ENCODE assay signal across 9 cellular contexts in the genomic region with DNA sequence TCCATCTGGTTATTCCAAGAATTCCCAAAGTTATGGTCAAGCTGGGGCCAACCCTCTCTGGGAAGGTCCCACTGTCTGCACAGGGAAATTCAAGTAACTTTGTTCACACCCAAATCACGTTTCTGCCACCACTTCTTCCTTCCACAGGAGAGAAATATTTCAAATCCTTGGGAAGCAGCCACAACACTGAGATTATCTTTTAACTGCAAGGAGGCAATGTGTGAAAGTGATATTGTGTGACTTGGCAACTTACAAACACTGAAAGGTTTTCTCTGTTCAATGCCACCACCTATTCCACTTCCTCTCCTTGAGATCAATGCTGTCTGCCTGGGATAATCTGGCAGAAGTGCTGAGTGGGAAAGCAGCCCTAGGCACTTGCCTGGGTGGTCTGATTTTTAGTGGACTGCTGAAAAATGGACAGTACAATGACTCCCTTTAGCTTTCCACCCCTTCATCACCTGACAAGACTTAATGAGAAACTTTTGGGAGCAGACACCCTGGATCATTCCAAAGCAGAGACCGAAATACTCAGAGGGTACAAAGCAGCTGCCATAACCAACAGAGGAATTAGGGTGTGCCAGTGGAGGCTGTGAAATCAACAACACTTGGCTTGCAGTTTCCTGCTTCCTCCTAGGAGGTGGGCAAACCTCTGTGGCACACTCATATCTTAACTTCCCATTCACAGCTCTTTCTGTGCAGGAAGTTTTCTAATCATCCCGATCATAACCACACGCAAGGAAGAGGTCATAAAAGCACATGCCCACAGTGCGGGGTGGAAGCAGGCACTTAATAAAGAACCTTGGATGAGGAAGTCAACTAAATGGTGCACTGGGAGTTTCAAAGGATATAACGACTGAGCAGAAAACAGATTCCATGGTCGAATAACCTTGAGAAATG. TPM values are rescaled to one million over a fixed set of nuclear protein-coding genes. Genes with fewer than 3 reads are reported as not detected.
A peak's percentile ranks its signal among the peaks of the same experiment; 100 is the strongest.
DNase-seq lines count a peak whose midpoint lies in the region; ATAC-seq and TF ChIP-seq lines count a peak whose summit lies in the region.
"Had no signal": no experiment of that assay in that cellular context is flagged by ENCODE, and none has a peak within 500 bp of the region (broad histone marks: within the 10 kb centered on the region; RNA-seq: fewer than 3 reads in every experiment).

No MANE protein-coding gene starts in this region.

- no peak overlapping the region for H3K4me3 ChIP-seq in cardiac muscle cell
- no peak overlapping the region for H3K4me3 ChIP-seq in sigmoid colon

- H3K27ac ChIP-seq in cardiac muscle cell (peak overlapping the region; percentile 32), sigmoid colon (peak overlapping the region; percentile 47 to 88 (median 67))

- DNase-seq in HT-29 (ENCODE audit: low spot score), result peak; percentile 77
- peak; percentile 79 for DNase-seq in UCSD-AML1 (lab: John Stamatoyannopoulos, UW; ENCODE audit: unreplicated experiment)
- DNase-seq in cardiac muscle cell (ENCODE audit: low read depth in 1 of 2, low spot score in 1 of 2), result no peak
- DNase-seq in sigmoid colon, result no peak
- no peak for DNase-seq in NCI-H2171 treated with DMSO at 0.1 percent for 48 hours (lab: John Stamatoyannopoulos, UW)
- no peak for DNase-seq in posterior vena cava (ENCODE audit: low spot score)
- DNase-seq: NCI-H446 treated with DMSO at 0.1 percent for 48 hours had no signal

- TF ChIP-seq EP300 in sigmoid colon (IDR thresholded peaks at IDR 0.05), result no peak

- no peak for TF ChIP-seq POLR2A in sigmoid colon (IDR thresholded peaks at IDR 0.05)

- ATAC-seq in GM19452 (IDR thresholded peaks at IDR 0.05; ENCODE audit: unreplicated experiment) (no peak), HG02588 (IDR thresholded peaks at IDR 0.05; ENCODE audit: unreplicated experiment) (no peak)

- no peaks in the 10 kb centered on the region for H3K9me3 ChIP-seq in cardiac muscle cell (ENCODE audit: low read depth)
- H3K9me3 ChIP-seq in sigmoid colon, result no peaks in the 10 kb centered on the region

- TF ChIP-seq CTCF in cardiac muscle cell (IDR thresholded peaks at IDR 0.05; ENCODE audit: low read depth, low read length), result no peak
- TF ChIP-seq CTCF in sigmoid colon (IDR thresholded peaks at IDR 0.05), result no peak

- peaks cover 28% of the 10 kb centered on the region for H3K4me1 ChIP-seq in cardiac muscle cell (ENCODE audit: low read depth)
- peaks cover 0 to 62% (median 49%) of the 10 kb centered on the region in 4 donors for H3K4me1 ChIP-seq in sigmoid colon

- 11 to 29% methylated on average over 7 of the region's 7 CpGs for WGBS in sigmoid colon, 2 donors

- H3K27me3 ChIP-seq in cardiac muscle cell (no peaks in the 10 kb centered on the region), sigmoid colon (no peaks in the 10 kb centered on the region)

- intact Hi-C loops in sigmoid colon (cut with DNase I), result no loop called here
- intact Hi-C loops in posterior vena cava (cut with DNase I), result no loop called here

- H3K36me3 ChIP-seq in cardiac muscle cell, result no peaks in the 10 kb centered on the region
- peaks cover 0 to 7% (median 0%) of the 10 kb centered on the region in 4 donors for H3K36me3 ChIP-seq in sigmoid colon

RNA-seq across cellular contexts. Expression of a gene that starts 5.4 kb away (rescaled TPM):
- total RNA-seq in HT-29 (2014; rRNA removed; shearing (Covaris generic)), result 45.6 and 57.4 TPM in 2 replicates
- total RNA-seq in cardiac muscle cell (52.3 and 55.1 TPM in 2 replicates), sigmoid colon (10 to 100 TPM; 27.8 to 37.8 (median 36.2) TPM), posterior vena cava (10 to 100 TPM; 65.1 to 65.6 TPM)
- polyA plus RNA-seq in cardiac muscle cell (89.0 and 115 TPM in 2 replicates), sigmoid colon (100 to 1,000 TPM in 1 of 3 donors, 10 to 100 TPM in 2; 28.7 to 131 (median 33.0) TPM)

RNA-seq across cellular contexts. Expression of a gene that starts 22.0 kb away (rescaled TPM):
- total RNA-seq in HT-29 (2014; rRNA removed; shearing (Covaris generic)), result 61.3 and 81.8 TPM in 2 replicates
- total RNA-seq in cardiac muscle cell, result 170 and 285 TPM in 2 replicates
- polyA plus RNA-seq in cardiac muscle cell, result 106 and 173 TPM in 2 replicates
- total RNA-seq in sigmoid colon, result 10 to 100 TPM; 34.9 to 52.0 (median 45.5) TPM
- polyA plus RNA-seq in sigmoid colon, result 10 to 100 TPM; 45.6 to 87.4 (median 56.5) TPM
- 10 to 100 TPM; 22.4 to 26.5 TPM for total RNA-seq in posterior vena cava

RNA-seq across cellular contexts. Expression of a gene that starts 24.9 kb away (rescaled TPM):
- total RNA-seq in HT-29 (2014; rRNA removed; shearing (Covaris generic)), result 96.4 and 97.0 TPM in 2 replicates
- total RNA-seq in cardiac muscle cell (39.5 and 52.4 TPM in 2 replicates), sigmoid colon (10 to 100 TPM; 21.1 to 46.8 (median 30.6) TPM), posterior vena cava (10 to 100 TPM; 19.1 to 21.8 TPM)
- polyA plus RNA-seq in cardiac muscle cell (40.0 and 54.6 TPM in 2 replicates), sigmoid colon (10 to 100 TPM; 46.9 to 48.6 (median 48.4) TPM)

RNA-seq across cellular contexts. Expression of a gene that starts 38.8 kb away (rescaled TPM):
- total RNA-seq in HT-29 (2014; rRNA removed; shearing (Covaris generic)), result 66.1 and 66.2 TPM in 2 replicates
- total RNA-seq in cardiac muscle cell (109 and 168 TPM in 2 replicates), sigmoid colon (10 to 100 TPM; 50.5 to 65.0 (median 57.2) TPM), posterior vena cava (10 to 100 TPM; 61.5 to 81.0 TPM)
- polyA plus RNA-seq in cardiac muscle cell (107 and 157 TPM in 2 replicates), sigmoid colon (10 to 100 TPM; 16.6 to 38.4 (median 30.1) TPM)

RNA-seq across cellular contexts. Expression of a gene that starts 41.4 kb away (rescaled TPM):
- total RNA-seq in HT-29 (2014; rRNA removed; shearing (Covaris generic)), result 0.13 and 0.25 TPM in 2 replicates
- total RNA-seq in cardiac muscle cell (not detected in 2 replicates), sigmoid colon (under 1 TPM in 1 of 4 donors, not detected in 3; 0.41 TPM), posterior vena cava (not detected)
- polyA plus RNA-seq in cardiac muscle cell (not detected in 2 replicates), sigmoid colon (under 1 TPM in 1 of 3 donors, not detected in 2; 0.28 TPM)

Comparison
In these comparisons a context has a peak if more than half of its experiments do, and no peak if none do; other contexts are left out.
1. DNase-seq: peak in HT-29 (single experiment) and UCSD-AML1 (single experiment); none in cardiac muscle cell (0 of 2), sigmoid colon (single experiment), NCI-H2171 treated with DMSO at 0.1 percent for 48 hours (single experiment) and posterior vena cava (single experiment).